In genomic region chr13:99257291-99257690, GRCh38 we compare ENCODE assay signal across 1 cellular context.
TF ChIP-seq lines count a peak whose summit lies in the region.

No MANE protein-coding gene starts in this region.

TF ChIP-seq in GM12878, 131 proteins besides CTCF, POLR2A, EP300 and RAD21:
- TF ChIP-seq NFYA (IDR thresholded peaks at IDR 0.05; ENCODE audit: borderline replicate concordance, low read depth, low read length): no peak
- TF ChIP-seq, protein P1, sequence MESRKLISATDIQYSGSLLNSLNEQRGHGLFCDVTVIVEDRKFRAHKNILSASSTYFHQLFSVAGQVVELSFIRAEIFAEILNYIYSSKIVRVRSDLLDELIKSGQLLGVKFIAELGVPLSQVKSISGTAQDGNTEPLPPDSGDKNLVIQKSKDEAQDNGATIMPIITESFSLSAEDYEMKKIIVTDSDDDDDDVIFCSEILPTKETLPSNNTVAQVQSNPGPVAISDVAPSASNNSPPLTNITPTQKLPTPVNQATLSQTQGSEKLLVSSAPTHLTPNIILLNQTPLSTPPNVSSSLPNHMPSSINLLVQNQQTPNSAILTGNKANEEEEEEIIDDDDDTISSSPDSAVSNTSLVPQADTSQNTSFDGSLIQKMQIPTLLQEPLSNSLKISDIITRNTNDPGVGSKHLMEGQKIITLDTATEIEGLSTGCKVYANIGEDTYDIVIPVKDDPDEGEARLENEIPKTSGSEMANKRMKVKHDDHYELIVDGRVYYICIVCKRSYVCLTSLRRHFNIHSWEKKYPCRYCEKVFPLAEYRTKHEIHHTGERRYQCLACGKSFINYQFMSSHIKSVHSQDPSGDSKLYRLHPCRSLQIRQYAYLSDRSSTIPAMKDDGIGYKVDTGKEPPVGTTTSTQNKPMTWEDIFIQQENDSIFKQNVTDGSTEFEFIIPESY (IDR thresholded peaks at IDR 0.05): no peak
- no peak for TF ChIP-seq TCF7 (IDR thresholded peaks at IDR 0.05; ENCODE audit: borderline replicate concordance)
